In the genomic region with DNA sequence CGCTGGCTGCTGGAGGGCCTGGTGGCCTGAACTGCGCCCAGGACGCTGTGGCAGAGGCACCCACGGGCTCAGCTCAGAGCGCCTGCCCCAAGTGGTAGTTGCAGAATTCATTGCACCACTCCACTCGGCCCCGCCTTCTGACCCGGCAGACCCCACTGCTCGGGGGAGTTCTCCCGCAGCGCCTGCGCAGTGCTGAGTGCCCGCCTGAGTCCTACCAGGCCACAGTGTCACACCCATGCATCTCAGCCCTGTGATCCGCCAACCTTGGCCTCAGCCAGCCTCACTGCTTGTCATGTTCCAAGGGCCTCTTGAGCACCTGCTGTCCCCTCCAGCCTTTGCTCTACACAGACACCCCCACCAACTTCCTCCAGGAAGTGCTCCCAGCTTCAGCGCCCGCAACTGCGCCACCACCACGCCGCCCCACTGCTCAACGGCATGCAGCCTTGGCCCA, we compare ENCODE assay signal across 9 cellular contexts. TPM values are rescaled to one million over a fixed set of nuclear protein-coding genes. Genes with fewer than 3 reads are reported as not detected.
A peak's percentile ranks its signal among the peaks of the same experiment; 100 is the strongest.
DNase-seq lines count a peak whose midpoint lies in the region; ATAC-seq and TF ChIP-seq lines count a peak whose summit lies in the region.
"Had no signal": no experiment of that assay in that cellular context is flagged by ENCODE, and none has a peak within 500 bp of the region (broad histone marks: within the 10 kb centered on the region; RNA-seq: fewer than 3 reads in every experiment).

No MANE protein-coding gene starts in this region.

- H3K9me3 Mint-ChIP-seq in IgD-negative memory B cell (no peaks in the 10 kb centered on the region), nephron progenitor cell (no peaks in the 10 kb centered on the region)

- H3K27ac ChIP-seq in BLaER1, result peak overlapping the region; percentile 79
- H3K27ac ChIP-seq: KMS-11 had no signal

- H3K27ac Mint-ChIP-seq in IgD-negative memory B cell, result peak overlapping the region; percentile 39 to 97 (median 88)
- H3K27ac Mint-ChIP-seq in nephron progenitor cell, result peak overlapping the region; percentile 57

- peaks cover 65% of the 10 kb centered on the region for H3K4me1 ChIP-seq in BLaER1

- H3K4me2 ChIP-seq in BLaER1, result peak overlapping the region; percentile 89
- H3K4me2 ChIP-seq: KMS-11 had no signal

- H3K36me3 Mint-ChIP-seq in IgD-negative memory B cell (peaks cover 1% of the 10 kb centered on the region), nephron progenitor cell (ENCODE audit: low read depth) (no peaks in the 10 kb centered on the region)

- H3K9ac ChIP-seq in BLaER1, result peak overlapping the region; percentile 45; the same call in 1 of the 2 replicates
- H3K9ac ChIP-seq: KMS-11 had no signal

- H3K4me1 Mint-ChIP-seq in IgD-negative memory B cell (peaks cover 12 to 17% (median 13%) of the 10 kb centered on the region in 3 donors), nephron progenitor cell (no peaks in the 10 kb centered on the region)

- ATAC-seq in GM18517 (IDR thresholded peaks at IDR 0.05; ENCODE audit: unreplicated experiment), result no peak

- no peaks in the 10 kb centered on the region for H3K9me3 ChIP-seq in BLaER1

- no peak overlapping the region; the same call in 1 of the 2 replicates for H3K4me3 ChIP-seq in BLaER1

- H3K4me3 Mint-ChIP-seq in IgD-negative memory B cell, result peak overlapping the region; percentile 72 to 92 (median 80)
- no peak overlapping the region for H3K4me3 Mint-ChIP-seq in nephron progenitor cell

- H4K20me1 ChIP-seq in BLaER1, result no peaks in the 10 kb centered on the region; the same call in 1 of the 2 replicates

- H3K27me3 ChIP-seq in BLaER1, result no peaks in the 10 kb centered on the region

- no peak for TF ChIP-seq CTCF in nephron progenitor cell (IDR thresholded peaks at IDR 0.05)

- DNase-seq in activated CD8-positive, alpha-beta memory T cell treated with anti-CD3 and anti-CD28 coated beads, Interleukin-2, amount 50 U/mL, for 48 hours, result peak; percentile 83
- DNase-seq in nephron progenitor cell, result no peak
- DNase-seq in RPMI8226, result no peak
- no peak for DNase-seq in HuH-7 (ENCODE audit: low spot score)
- DNase-seq in AG20443 (ENCODE audit: low spot score), result no peak

- no peaks in the 10 kb centered on the region for H3K27me3 Mint-ChIP-seq in IgD-negative memory B cell
- peaks cover 4% of the 10 kb centered on the region for H3K27me3 Mint-ChIP-seq in nephron progenitor cell (ENCODE audit: low read depth, poor library complexity)

- H3K36me3 ChIP-seq in BLaER1, result peaks cover 27% of the 10 kb centered on the region

RNA-seq across cellular contexts. Expression of a gene that starts 12.2 kb away (rescaled TPM):
- polyA plus RNA-seq in IgD-negative memory B cell, result 6.5 TPM
